ENCODE assay signal across 1 cellular context in the genomic region with DNA sequence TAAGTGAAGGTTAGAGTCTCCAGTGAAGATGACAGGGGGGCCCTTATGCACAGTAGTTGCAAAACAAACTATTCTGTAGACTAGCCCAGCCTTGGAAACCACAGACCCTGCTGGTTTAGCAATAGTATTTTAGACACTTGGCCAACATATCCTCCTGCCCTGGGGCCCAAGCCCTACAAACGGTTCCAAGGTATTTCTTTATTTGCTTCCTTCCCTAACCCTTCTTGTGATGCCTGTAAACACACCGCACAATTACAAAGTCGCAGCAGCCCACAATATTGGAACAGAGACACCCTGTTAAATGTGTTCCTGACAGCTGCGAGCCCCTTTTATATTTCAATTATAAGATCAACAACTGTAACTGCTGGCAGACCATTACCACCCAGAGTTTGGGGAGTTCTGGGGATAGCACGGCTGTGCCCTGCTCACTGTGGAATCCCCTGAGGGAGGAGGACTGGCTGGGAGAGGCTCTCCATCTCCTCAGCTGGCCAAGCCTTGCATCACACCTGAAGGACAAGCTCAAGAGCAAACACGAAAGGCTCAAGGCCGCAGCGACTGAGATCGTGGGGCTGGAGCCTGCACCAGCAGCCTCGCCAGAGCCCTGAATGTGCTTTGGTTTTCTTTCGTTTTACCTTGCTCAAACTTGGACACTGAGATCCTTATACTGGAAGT.
TF ChIP-seq lines count a peak whose summit lies in the region.

No MANE protein-coding gene starts in this region.

TF ChIP-seq in HepG2, 621 proteins besides CTCF, POLR2A, EP300 and RAD21 (continues in another document):
- TF ChIP-seq ZNF333 (CRISPR knock-in tag; IDR thresholded peaks at IDR 0.05; ENCODE audit: borderline replicate concordance) = 0 out of 2 replicates have a peak, but pooled peaks have one; percentile 22
- TF ChIP-seq GABPB1 (CRISPR knock-in tag; IDR thresholded peaks at IDR 0.05) = no peak
- TF ChIP-seq, protein P1, sequence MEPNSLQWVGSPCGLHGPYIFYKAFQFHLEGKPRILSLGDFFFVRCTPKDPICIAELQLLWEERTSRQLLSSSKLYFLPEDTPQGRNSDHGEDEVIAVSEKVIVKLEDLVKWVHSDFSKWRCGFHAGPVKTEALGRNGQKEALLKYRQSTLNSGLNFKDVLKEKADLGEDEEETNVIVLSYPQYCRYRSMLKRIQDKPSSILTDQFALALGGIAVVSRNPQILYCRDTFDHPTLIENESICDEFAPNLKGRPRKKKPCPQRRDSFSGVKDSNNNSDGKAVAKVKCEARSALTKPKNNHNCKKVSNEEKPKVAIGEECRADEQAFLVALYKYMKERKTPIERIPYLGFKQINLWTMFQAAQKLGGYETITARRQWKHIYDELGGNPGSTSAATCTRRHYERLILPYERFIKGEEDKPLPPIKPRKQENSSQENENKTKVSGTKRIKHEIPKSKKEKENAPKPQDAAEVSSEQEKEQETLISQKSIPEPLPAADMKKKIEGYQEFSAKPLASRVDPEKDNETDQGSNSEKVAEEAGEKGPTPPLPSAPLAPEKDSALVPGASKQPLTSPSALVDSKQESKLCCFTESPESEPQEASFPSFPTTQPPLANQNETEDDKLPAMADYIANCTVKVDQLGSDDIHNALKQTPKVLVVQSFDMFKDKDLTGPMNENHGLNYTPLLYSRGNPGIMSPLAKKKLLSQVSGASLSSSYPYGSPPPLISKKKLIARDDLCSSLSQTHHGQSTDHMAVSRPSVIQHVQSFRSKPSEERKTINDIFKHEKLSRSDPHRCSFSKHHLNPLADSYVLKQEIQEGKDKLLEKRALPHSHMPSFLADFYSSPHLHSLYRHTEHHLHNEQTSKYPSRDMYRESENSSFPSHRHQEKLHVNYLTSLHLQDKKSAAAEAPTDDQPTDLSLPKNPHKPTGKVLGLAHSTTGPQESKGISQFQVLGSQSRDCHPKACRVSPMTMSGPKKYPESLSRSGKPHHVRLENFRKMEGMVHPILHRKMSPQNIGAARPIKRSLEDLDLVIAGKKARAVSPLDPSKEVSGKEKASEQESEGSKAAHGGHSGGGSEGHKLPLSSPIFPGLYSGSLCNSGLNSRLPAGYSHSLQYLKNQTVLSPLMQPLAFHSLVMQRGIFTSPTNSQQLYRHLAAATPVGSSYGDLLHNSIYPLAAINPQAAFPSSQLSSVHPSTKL (CRISPR knock-in tag; IDR thresholded peaks at IDR 0.05) = peak; percentile 56; the same call in 1 of the 2 replicates
- TF ChIP-seq HNF4A (CRISPR knock-in tag; IDR thresholded peaks at IDR 0.05) = peak; percentile 44; the same call in 1 of the 2 replicates
- no peak for TF ChIP-seq ZBTB21 (CRISPR knock-in tag; IDR thresholded peaks at IDR 0.05)
- 0 out of 2 replicates have a peak, but pooled peaks have one; percentile 20 for TF ChIP-seq EED (CRISPR knock-in tag; IDR thresholded peaks at IDR 0.05)
- TF ChIP-seq ETV5 (CRISPR knock-in tag; IDR thresholded peaks at IDR 0.05; ENCODE audit: borderline replicate concordance) = no peak
- TF ChIP-seq CEBPG (CRISPR knock-in tag; IDR thresholded peaks at IDR 0.05) = peak; percentile 69
- no peak for TF ChIP-seq POLR2G (IDR thresholded peaks at IDR 0.05; ENCODE audit: low read depth, low read length)
- no peak for TF ChIP-seq HOXD1 (CRISPR knock-in tag; IDR thresholded peaks at IDR 0.05)
- no peak for TF ChIP-seq ZNF446 (CRISPR knock-in tag; IDR thresholded peaks at IDR 0.05)
- no peak for TF ChIP-seq JUNB (CRISPR knock-in tag; IDR thresholded peaks at IDR 0.05; ENCODE audit: borderline replicate concordance)
- no peak for TF ChIP-seq SOX6 (IDR thresholded peaks at IDR 0.05)
- peak; percentile 50 for TF ChIP-seq SOX6 (CRISPR knock-in tag; IDR thresholded peaks at IDR 0.05)
- TF ChIP-seq, protein P2, sequence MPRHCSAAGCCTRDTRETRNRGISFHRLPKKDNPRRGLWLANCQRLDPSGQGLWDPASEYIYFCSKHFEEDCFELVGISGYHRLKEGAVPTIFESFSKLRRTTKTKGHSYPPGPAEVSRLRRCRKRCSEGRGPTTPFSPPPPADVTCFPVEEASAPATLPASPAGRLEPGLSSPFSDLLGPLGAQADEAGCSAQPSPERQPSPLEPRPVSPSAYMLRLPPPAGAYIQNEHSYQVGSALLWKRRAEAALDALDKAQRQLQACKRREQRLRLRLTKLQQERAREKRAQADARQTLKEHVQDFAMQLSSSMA (CRISPR knock-in tag; IDR thresholded peaks at IDR 0.05) = no peak
- TF ChIP-seq, protein P3, sequence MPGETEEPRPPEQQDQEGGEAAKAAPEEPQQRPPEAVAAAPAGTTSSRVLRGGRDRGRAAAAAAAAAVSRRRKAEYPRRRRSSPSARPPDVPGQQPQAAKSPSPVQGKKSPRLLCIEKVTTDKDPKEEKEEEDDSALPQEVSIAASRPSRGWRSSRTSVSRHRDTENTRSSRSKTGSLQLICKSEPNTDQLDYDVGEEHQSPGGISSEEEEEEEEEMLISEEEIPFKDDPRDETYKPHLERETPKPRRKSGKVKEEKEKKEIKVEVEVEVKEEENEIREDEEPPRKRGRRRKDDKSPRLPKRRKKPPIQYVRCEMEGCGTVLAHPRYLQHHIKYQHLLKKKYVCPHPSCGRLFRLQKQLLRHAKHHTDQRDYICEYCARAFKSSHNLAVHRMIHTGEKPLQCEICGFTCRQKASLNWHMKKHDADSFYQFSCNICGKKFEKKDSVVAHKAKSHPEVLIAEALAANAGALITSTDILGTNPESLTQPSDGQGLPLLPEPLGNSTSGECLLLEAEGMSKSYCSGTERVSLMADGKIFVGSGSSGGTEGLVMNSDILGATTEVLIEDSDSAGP (CRISPR knock-in tag; IDR thresholded peaks at IDR 0.05; ENCODE audit: borderline replicate concordance) = 0 out of 2 replicates have a peak, but pooled peaks have one; percentile 27
- TF ChIP-seq, protein P4, sequence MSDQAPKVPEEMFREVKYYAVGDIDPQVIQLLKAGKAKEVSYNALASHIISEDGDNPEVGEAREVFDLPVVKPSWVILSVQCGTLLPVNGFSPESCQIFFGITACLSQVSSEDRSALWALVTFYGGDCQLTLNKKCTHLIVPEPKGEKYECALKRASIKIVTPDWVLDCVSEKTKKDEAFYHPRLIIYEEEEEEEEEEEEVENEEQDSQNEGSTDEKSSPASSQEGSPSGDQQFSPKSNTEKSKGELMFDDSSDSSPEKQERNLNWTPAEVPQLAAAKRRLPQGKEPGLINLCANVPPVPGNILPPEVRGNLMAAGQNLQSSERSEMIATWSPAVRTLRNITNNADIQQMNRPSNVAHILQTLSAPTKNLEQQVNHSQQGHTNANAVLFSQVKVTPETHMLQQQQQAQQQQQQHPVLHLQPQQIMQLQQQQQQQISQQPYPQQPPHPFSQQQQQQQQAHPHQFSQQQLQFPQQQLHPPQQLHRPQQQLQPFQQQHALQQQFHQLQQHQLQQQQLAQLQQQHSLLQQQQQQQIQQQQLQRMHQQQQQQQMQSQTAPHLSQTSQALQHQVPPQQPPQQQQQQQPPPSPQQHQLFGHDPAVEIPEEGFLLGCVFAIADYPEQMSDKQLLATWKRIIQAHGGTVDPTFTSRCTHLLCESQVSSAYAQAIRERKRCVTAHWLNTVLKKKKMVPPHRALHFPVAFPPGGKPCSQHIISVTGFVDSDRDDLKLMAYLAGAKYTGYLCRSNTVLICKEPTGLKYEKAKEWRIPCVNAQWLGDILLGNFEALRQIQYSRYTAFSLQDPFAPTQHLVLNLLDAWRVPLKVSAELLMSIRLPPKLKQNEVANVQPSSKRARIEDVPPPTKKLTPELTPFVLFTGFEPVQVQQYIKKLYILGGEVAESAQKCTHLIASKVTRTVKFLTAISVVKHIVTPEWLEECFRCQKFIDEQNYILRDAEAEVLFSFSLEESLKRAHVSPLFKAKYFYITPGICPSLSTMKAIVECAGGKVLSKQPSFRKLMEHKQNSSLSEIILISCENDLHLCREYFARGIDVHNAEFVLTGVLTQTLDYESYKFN (CRISPR knock-in tag; conservative IDR thresholded peaks at IDR 0.05) = 0 out of 2 replicates have a peak, but pooled peaks have one; percentile 14
- TF ChIP-seq ZNF263 (CRISPR knock-in tag; IDR thresholded peaks at IDR 0.05) = peak; percentile 75
- TF ChIP-seq CEBPB (IDR thresholded peaks at IDR 0.05; ENCODE audit: borderline replicate concordance, low read depth, low read length) = peak; percentile 78; the same call in 1 of the 2 replicates
- TF ChIP-seq HMG20A (CRISPR knock-in tag; IDR thresholded peaks at IDR 0.05; ENCODE audit: borderline replicate concordance) = no peak
- TF ChIP-seq ZNF501 (CRISPR knock-in tag; IDR thresholded peaks at IDR 0.05) = 0 out of 2 replicates have a peak, but pooled peaks have one; percentile 27
- TF ChIP-seq ZNF652 (CRISPR knock-in tag; IDR thresholded peaks at IDR 0.05; ENCODE audit: borderline replicate concordance, low read depth) = no peak
- TF ChIP-seq, protein P5, sequence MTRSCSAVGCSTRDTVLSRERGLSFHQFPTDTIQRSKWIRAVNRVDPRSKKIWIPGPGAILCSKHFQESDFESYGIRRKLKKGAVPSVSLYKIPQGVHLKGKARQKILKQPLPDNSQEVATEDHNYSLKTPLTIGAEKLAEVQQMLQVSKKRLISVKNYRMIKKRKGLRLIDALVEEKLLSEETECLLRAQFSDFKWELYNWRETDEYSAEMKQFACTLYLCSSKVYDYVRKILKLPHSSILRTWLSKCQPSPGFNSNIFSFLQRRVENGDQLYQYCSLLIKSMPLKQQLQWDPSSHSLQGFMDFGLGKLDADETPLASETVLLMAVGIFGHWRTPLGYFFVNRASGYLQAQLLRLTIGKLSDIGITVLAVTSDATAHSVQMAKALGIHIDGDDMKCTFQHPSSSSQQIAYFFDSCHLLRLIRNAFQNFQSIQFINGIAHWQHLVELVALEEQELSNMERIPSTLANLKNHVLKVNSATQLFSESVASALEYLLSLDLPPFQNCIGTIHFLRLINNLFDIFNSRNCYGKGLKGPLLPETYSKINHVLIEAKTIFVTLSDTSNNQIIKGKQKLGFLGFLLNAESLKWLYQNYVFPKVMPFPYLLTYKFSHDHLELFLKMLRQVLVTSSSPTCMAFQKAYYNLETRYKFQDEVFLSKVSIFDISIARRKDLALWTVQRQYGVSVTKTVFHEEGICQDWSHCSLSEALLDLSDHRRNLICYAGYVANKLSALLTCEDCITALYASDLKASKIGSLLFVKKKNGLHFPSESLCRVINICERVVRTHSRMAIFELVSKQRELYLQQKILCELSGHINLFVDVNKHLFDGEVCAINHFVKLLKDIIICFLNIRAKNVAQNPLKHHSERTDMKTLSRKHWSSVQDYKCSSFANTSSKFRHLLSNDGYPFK (CRISPR knock-in tag; IDR thresholded peaks at IDR 0.05; ENCODE audit: borderline replicate concordance) = 0 out of 2 replicates have a peak, but pooled peaks have one; percentile 33
- peak; percentile 50; the same call in 1 of the 2 replicates for TF ChIP-seq GATAD2A (CRISPR knock-in tag; IDR thresholded peaks at IDR 0.05)
- TF ChIP-seq, protein P6, sequence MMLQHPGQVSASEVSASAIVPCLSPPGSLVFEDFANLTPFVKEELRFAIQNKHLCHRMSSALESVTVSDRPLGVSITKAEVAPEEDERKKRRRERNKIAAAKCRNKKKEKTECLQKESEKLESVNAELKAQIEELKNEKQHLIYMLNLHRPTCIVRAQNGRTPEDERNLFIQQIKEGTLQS (CRISPR knock-in tag; IDR thresholded peaks at IDR 0.05) = 0 out of 2 replicates have a peak, but pooled peaks have one; percentile 14
- TF ChIP-seq SSRP1 (CRISPR knock-in tag; IDR thresholded peaks at IDR 0.05) = no peak
- no peak for TF ChIP-seq AGO2 (optimal IDR thresholded peaks at IDR 0.05; ENCODE audit: low read depth, low read length)
- TF ChIP-seq ZFAT (CRISPR knock-in tag; conservative IDR thresholded peaks at IDR 0.05) = no peak
- TF ChIP-seq, protein P7, sequence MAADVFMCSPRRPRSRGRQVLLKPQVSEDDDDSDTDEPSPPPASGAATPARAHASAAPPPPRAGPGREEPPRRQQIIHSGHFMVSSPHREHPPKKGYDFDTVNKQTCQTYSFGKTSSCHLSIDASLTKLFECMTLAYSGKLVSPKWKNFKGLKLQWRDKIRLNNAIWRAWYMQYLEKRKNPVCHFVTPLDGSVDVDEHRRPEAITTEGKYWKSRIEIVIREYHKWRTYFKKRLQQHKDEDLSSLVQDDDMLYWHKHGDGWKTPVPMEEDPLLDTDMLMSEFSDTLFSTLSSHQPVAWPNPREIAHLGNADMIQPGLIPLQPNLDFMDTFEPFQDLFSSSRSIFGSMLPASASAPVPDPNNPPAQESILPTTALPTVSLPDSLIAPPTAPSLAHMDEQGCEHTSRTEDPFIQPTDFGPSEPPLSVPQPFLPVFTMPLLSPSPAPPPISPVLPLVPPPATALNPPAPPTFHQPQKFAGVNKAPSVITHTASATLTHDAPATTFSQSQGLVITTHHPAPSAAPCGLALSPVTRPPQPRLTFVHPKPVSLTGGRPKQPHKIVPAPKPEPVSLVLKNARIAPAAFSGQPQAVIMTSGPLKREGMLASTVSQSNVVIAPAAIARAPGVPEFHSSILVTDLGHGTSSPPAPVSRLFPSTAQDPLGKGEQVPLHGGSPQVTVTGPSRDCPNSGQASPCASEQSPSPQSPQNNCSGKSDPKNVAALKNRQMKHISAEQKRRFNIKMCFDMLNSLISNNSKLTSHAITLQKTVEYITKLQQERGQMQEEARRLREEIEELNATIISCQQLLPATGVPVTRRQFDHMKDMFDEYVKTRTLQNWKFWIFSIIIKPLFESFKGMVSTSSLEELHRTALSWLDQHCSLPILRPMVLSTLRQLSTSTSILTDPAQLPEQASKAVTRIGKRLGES (CRISPR knock-in tag; IDR thresholded peaks at IDR 0.05; ENCODE audit: borderline replicate concordance) = no peak
- TF ChIP-seq CREM (IDR thresholded peaks at IDR 0.05) = no peak
- TF ChIP-seq CREM (CRISPR knock-in tag; IDR thresholded peaks at IDR 0.05) = no peak
- no peak for TF ChIP-seq ZFP36L1 (CRISPR knock-in tag; IDR thresholded peaks at IDR 0.05)
- no peak for TF ChIP-seq ZNF496 (CRISPR knock-in tag; IDR thresholded peaks at IDR 0.05; ENCODE audit: insufficient replicate concordance)
- TF ChIP-seq, protein P8, sequence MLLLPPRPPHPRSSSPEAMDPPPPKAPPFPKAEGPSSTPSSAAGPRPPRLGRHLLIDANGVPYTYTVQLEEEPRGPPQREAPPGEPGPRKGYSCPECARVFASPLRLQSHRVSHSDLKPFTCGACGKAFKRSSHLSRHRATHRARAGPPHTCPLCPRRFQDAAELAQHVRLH (CRISPR knock-in tag; IDR thresholded peaks at IDR 0.05; ENCODE audit: borderline replicate concordance, low read depth) = no peak
- TF ChIP-seq, protein P9, sequence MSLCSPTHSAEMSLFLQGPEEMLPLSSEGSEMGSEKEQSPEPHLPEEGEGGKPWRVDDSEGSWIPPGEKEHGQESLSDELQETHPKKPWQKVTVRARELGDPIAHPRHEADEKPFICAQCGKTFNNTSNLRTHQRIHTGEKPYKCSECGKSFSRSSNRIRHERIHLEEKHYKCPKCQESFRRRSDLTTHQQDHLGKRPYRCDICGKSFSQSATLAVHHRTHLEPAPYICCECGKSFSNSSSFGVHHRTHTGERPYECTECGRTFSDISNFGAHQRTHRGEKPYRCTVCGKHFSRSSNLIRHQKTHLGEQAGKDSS (CRISPR knock-in tag; IDR thresholded peaks at IDR 0.05; ENCODE audit: borderline replicate concordance, low read depth) = no peak
- TF ChIP-seq MTA1 (CRISPR knock-in tag; IDR thresholded peaks at IDR 0.05; ENCODE audit: borderline replicate concordance) = peak; percentile 40; the same call in 1 of the 2 replicates
- peak; percentile 26; the same call in 1 of the 2 replicates for TF ChIP-seq ZNF350 (CRISPR knock-in tag; IDR thresholded peaks at IDR 0.05; ENCODE audit: borderline replicate concordance, low read depth)
- TF ChIP-seq SOX13 (IDR thresholded peaks at IDR 0.05) = no peak
- TF ChIP-seq SOX13 (CRISPR knock-in tag; conservative IDR thresholded peaks at IDR 0.05 in 1 of 2, IDR thresholded peaks at IDR 0.05 in 1 of 2) = 0 out of 4 replicates have a peak, but pooled peaks of 1 of the 2 experiments have one; percentile 5
- TF ChIP-seq, protein P10, sequence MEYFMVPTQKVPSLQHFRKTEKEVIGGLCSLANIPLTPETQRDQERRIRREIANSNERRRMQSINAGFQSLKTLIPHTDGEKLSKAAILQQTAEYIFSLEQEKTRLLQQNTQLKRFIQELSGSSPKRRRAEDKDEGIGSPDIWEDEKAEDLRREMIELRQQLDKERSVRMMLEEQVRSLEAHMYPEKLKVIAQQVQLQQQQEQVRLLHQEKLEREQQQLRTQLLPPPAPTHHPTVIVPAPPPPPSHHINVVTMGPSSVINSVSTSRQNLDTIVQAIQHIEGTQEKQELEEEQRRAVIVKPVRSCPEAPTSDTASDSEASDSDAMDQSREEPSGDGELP (IDR thresholded peaks at IDR 0.05; ENCODE audit: borderline replicate concordance, low read depth) = peak; percentile 61; the same call in 1 of the 2 replicates
